In genomic region chr17:42618442-42619150, GRCh38 we compare ENCODE assay signal across 1 cellular context.
TF ChIP-seq lines count a peak whose summit lies in the region.

No MANE protein-coding gene starts in this region.

TF ChIP-seq in HepG2, 621 proteins besides CTCF, POLR2A, EP300 and RAD21 (continued from another document and continues in another):
- TF ChIP-seq UBTF (CRISPR knock-in tag; IDR thresholded peaks at IDR 0.05) (peak; percentile 49; the same call in 1 of the 2 replicates), NONO (IDR thresholded peaks at IDR 0.05) (no peak), NONO (CRISPR knock-in tag; conservative IDR thresholded peaks at IDR 0.05) (peak; percentile 47; the same call in 1 of the 2 replicates), HNF4A (CRISPR knock-in tag; IDR thresholded peaks at IDR 0.05) (peak; percentile 30), ZNF276 (CRISPR knock-in tag; IDR thresholded peaks at IDR 0.05; ENCODE audit: low read depth) (no peak; the same call in 1 of the 2 replicates), THRA (CRISPR knock-in tag; IDR thresholded peaks at IDR 0.05; ENCODE audit: borderline replicate concordance) (peak; percentile 49; the same call in 1 of the 2 replicates), YEATS4 (CRISPR knock-in tag; IDR thresholded peaks at IDR 0.05; ENCODE audit: borderline replicate concordance) (0 out of 2 replicates have a peak, but pooled peaks have one; percentile 16), SAP130 (CRISPR knock-in tag; IDR thresholded peaks at IDR 0.05; ENCODE audit: low read depth) (peak; percentile 88), HOXA3 (CRISPR knock-in tag; IDR thresholded peaks at IDR 0.05) (peak; percentile 20; the same call in 1 of the 2 replicates), ZBTB38 (CRISPR knock-in tag; IDR thresholded peaks at IDR 0.05) (0 out of 2 replicates have a peak, but pooled peaks have one; percentile 59), TBX2 (CRISPR knock-in tag; IDR thresholded peaks at IDR 0.05; ENCODE audit: borderline replicate concordance) (peak; percentile 45; the same call in 1 of the 2 replicates), ZNF547 (CRISPR knock-in tag; IDR thresholded peaks at IDR 0.05) (peak; percentile 61; the same call in 1 of the 2 replicates), RCOR2 (CRISPR knock-in tag; IDR thresholded peaks at IDR 0.05) (0 out of 2 replicates have a peak, but pooled peaks have one; percentile 30), SALL1 (CRISPR knock-in tag; IDR thresholded peaks at IDR 0.05) (peak; percentile 63; the same call in 1 of the 2 replicates), ZNF142 (CRISPR knock-in tag; IDR thresholded peaks at IDR 0.05) (no peak), ZNF772 (CRISPR knock-in tag; IDR thresholded peaks at IDR 0.05) (peak; percentile 69), DRAP1 (CRISPR knock-in tag; IDR thresholded peaks at IDR 0.05) (peak; percentile 51; the same call in 1 of the 2 replicates), ZZZ3 (CRISPR knock-in tag; IDR thresholded peaks at IDR 0.05; ENCODE audit: borderline replicate concordance) (no peak), TSC22D2 (CRISPR knock-in tag; IDR thresholded peaks at IDR 0.05; ENCODE audit: borderline replicate concordance) (peak; percentile 68; the same call in 1 of the 2 replicates), ZBTB25 (CRISPR knock-in tag; IDR thresholded peaks at IDR 0.05) (peak; percentile 81), RARA (CRISPR knock-in tag; IDR thresholded peaks at IDR 0.05) (peak; percentile 57), CEBPG (CRISPR knock-in tag; IDR thresholded peaks at IDR 0.05) (peak; percentile 22; the same call in 1 of the 2 replicates), ATF7 (IDR thresholded peaks at IDR 0.05) (no peak), ATF7 (CRISPR knock-in tag; IDR thresholded peaks at IDR 0.05) (no peak)
- TF ChIP-seq, protein P1, sequence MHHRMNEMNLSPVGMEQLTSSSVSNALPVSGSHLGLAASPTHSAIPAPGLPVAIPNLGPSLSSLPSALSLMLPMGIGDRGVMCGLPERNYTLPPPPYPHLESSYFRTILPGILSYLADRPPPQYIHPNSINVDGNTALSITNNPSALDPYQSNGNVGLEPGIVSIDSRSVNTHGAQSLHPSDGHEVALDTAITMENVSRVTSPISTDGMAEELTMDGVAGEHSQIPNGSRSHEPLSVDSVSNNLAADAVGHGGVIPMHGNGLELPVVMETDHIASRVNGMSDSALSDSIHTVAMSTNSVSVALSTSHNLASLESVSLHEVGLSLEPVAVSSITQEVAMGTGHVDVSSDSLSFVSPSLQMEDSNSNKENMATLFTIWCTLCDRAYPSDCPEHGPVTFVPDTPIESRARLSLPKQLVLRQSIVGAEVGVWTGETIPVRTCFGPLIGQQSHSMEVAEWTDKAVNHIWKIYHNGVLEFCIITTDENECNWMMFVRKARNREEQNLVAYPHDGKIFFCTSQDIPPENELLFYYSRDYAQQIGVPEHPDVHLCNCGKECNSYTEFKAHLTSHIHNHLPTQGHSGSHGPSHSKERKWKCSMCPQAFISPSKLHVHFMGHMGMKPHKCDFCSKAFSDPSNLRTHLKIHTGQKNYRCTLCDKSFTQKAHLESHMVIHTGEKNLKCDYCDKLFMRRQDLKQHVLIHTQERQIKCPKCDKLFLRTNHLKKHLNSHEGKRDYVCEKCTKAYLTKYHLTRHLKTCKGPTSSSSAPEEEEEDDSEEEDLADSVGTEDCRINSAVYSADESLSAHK (CRISPR knock-in tag; IDR thresholded peaks at IDR 0.05; ENCODE audit: borderline replicate concordance): 0 out of 2 replicates have a peak, but pooled peaks have one; percentile 29
- TF ChIP-seq, protein P2, sequence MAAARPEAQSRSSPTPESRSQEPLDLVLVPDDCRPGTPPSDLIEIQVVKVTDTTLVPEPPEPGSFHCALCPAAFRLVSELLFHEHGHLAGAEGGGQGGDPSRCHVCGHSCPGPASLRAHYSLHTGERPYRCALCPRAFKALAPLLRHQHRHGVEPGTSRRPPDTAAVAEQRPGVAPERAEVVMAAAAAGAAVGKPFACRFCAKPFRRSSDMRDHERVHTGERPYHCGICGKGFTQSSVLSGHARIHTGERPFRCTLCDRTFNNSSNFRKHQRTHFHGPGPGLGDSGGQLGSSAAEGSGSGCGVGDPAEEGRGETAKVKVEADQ (CRISPR knock-in tag; IDR thresholded peaks at IDR 0.05; ENCODE audit: borderline replicate concordance): 0 out of 2 replicates have a peak, but pooled peaks have one; percentile 54
- TF ChIP-seq, protein P3, sequence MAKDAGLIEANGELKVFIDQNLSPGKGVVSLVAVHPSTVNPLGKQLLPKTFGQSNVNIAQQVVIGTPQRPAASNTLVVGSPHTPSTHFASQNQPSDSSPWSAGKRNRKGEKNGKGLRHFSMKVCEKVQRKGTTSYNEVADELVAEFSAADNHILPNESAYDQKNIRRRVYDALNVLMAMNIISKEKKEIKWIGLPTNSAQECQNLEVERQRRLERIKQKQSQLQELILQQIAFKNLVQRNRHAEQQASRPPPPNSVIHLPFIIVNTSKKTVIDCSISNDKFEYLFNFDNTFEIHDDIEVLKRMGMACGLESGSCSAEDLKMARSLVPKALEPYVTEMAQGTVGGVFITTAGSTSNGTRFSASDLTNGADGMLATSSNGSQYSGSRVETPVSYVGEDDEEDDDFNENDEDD (CRISPR knock-in tag; IDR thresholded peaks at IDR 0.05; ENCODE audit: borderline replicate concordance): peak; percentile 74; the same call in 1 of the 2 replicates
- TF ChIP-seq, protein P4, sequence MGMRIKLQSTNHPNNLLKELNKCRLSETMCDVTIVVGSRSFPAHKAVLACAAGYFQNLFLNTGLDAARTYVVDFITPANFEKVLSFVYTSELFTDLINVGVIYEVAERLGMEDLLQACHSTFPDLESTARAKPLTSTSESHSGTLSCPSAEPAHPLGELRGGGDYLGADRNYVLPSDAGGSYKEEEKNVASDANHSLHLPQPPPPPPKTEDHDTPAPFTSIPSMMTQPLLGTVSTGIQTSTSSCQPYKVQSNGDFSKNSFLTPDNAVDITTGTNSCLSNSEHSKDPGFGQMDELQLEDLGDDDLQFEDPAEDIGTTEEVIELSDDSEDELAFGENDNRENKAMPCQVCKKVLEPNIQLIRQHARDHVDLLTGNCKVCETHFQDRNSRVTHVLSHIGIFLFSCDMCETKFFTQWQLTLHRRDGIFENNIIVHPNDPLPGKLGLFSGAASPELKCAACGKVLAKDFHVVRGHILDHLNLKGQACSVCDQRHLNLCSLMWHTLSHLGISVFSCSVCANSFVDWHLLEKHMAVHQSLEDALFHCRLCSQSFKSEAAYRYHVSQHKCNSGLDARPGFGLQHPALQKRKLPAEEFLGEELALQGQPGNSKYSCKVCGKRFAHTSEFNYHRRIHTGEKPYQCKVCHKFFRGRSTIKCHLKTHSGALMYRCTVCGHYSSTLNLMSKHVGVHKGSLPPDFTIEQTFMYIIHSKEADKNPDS (CRISPR knock-in tag; IDR thresholded peaks at IDR 0.05): peak; percentile 73; the same call in 1 of the 2 replicates
- TF ChIP-seq, protein P5, sequence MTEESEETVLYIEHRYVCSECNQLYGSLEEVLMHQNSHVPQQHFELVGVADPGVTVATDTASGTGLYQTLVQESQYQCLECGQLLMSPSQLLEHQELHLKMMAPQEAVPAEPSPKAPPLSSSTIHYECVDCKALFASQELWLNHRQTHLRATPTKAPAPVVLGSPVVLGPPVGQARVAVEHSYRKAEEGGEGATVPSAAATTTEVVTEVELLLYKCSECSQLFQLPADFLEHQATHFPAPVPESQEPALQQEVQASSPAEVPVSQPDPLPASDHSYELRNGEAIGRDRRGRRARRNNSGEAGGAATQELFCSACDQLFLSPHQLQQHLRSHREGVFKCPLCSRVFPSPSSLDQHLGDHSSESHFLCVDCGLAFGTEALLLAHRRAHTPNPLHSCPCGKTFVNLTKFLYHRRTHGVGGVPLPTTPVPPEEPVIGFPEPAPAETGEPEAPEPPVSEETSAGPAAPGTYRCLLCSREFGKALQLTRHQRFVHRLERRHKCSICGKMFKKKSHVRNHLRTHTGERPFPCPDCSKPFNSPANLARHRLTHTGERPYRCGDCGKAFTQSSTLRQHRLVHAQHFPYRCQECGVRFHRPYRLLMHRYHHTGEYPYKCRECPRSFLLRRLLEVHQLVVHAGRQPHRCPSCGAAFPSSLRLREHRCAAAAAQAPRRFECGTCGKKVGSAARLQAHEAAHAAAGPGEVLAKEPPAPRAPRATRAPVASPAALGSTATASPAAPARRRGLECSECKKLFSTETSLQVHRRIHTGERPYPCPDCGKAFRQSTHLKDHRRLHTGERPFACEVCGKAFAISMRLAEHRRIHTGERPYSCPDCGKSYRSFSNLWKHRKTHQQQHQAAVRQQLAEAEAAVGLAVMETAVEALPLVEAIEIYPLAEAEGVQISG (CRISPR knock-in tag; IDR thresholded peaks at IDR 0.05): peak; percentile 58
